11 cellular contexts compared by ENCODE assay signal in genomic region chr17:68943123-68943811, GRCh38. TPM values are rescaled to one million over a fixed set of nuclear protein-coding genes. Genes with fewer than 3 reads are reported as not detected.
"Had no signal": no experiment of that assay in that cellular context is flagged by ENCODE, and none has a peak within 500 bp of the region (broad histone marks: within the 10 kb centered on the region; RNA-seq: fewer than 3 reads in every experiment).

No MANE protein-coding gene starts in this region.

- ATAC-seq: HCT116 had no signal

- FAIRE-seq: HTR-8/SVneo had no signal

- H3K27ac ChIP-seq: GM23248 had no signal

- H3K9me3 ChIP-seq: HAP-1 had no signal

- H3K36me3 ChIP-seq: HAP-1 had no signal

- H3K4me3 ChIP-seq: GM23248, HAP-1 had no signal

- H3K9ac ChIP-seq: GM23248 had no signal

- DNase-seq: GM23248, GOT3, H7, HFFc6, KG1 had no signal

- H3K4me1 ChIP-seq: HAP-1 had no signal

- H2AFZ ChIP-seq: GM23248 had no signal

RNA-seq across cellular contexts. Expression of gene ABCA8, which starts 11.9 kb away (rescaled TPM):
- total RNA-seq: H4, H7, HT-29 had no signal
- polyA plus RNA-seq: IgD-negative memory B cell had no signal
